ENCODE assay signal across 10 cellular contexts in the genomic region with DNA sequence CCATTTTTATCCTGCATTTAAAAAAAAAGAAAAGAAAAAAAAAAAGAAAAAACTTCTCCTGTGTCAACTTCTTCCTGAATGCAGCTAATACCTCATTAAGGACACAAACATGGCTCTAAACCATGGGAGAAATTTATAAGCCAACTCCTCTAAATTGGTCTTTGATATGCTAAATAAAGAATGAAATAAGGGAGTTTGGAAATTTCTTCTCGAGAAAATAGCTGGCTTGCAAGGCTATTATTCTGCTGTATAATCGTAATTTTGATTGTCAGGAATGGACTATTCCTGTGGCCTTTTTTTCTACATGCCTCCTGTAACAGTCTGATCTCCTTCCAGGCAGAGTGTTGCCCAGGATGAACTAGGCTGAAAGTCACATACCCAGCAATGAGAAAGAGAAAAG. TPM values are rescaled to one million over a fixed set of nuclear protein-coding genes. Genes with fewer than 3 reads are reported as not detected.
"Had no signal": no experiment of that assay in that cellular context is flagged by ENCODE, and none has a peak within 500 bp of the region (broad histone marks: within the 10 kb centered on the region; RNA-seq: fewer than 3 reads in every experiment).

No MANE protein-coding gene starts in this region.

- ATAC-seq: GM23338, HCT116 had no signal

- DNase-seq: GM23248, GOT3, H7, H9, HCEC 1CT, HFFc6 had no signal

- H3K27ac ChIP-seq: GM23248 had no signal

- H3K4me3 Mint-ChIP-seq: GM23338, H9, HFFc6 had no signal

- H3K9me3 Mint-ChIP-seq: GM23338, H9, HFFc6 had no signal

- H3K9ac ChIP-seq: GM23248 had no signal

- H3K9me3 ChIP-seq: HAP-1 had no signal

- H3K4me3 ChIP-seq: GM23248, GM23338, HAP-1 had no signal

- H3K36me3 ChIP-seq: HAP-1 had no signal

- H3K27ac Mint-ChIP-seq: GM23338, H9, HFFc6 had no signal

RNA-seq across cellular contexts. Expression of a gene that starts 20.6 kb away (rescaled TPM):
- total RNA-seq: GM23248, GM23338, H1, H7, H9, HFFc6 had no signal
- polyA plus RNA-seq: GM23248 had no signal
